Comparison of ENCODE assay signal across 8 cellular contexts in genomic region chr10:60114765-60115586, GRCh38.
DNase-seq lines count a peak whose midpoint lies in the region; ATAC-seq and TF ChIP-seq lines count a peak whose summit lies in the region.

No MANE protein-coding gene starts in this region.

- H3K9me3 ChIP-seq in NT2/D1 (ENCODE audit: insufficient read depth, low read length) = no peaks in the 10 kb centered on the region

- intact Hi-C loops in dorsolateral prefrontal cortex (cut with DNase I) = loop anchor here in 1 of 2 donors (5.0 kb wide), 1 partner anchor 82 kb away; no protein-coding TSS in a partner anchor

- no peaks in the 10 kb centered on the region for H3K9me3 Mint-ChIP-seq in memory B cell

- TF ChIP-seq CTCF in dorsolateral prefrontal cortex (IDR thresholded peaks at IDR 0.05 in 54 of 56, conservative IDR thresholded peaks at IDR 0.05 in 2 of 56; ENCODE audit: low read depth in 1 of 56, partially characterized antibody in 56 of 56) = peak in 54 of 56 donors; percentile 24 to 77 (median 55)

- H3K9ac ChIP-seq in NT2/D1 (ENCODE audit: insufficient read length, low read depth) = no peak overlapping the region

- H3K4me3 Mint-ChIP-seq in memory B cell = no peak overlapping the region

- H3K4me1 Mint-ChIP-seq in memory B cell = no peaks in the 10 kb centered on the region

- peaks cover 4% of the 10 kb centered on the region for H3K36me3 Mint-ChIP-seq in memory B cell

- H3K27me3 ChIP-seq in NT2/D1 (ENCODE audit: insufficient read depth, insufficient read length) (no peaks in the 10 kb centered on the region), dorsolateral prefrontal cortex (no peaks in the 10 kb centered on the region)

- no peak overlapping the region for H3K27ac Mint-ChIP-seq in memory B cell

- peak; percentile 40 for DNase-seq in AG08396 (ENCODE audit: low spot score)
- peak; percentile 50 for DNase-seq in NT2/D1 (ENCODE audit: low read depth, low spot score)
- DNase-seq in dorsolateral prefrontal cortex = no peak
- peak in 1 of 2 donors; percentile 26 for DNase-seq in memory B cell (ENCODE audit: low spot score in 2 of 2)
- DNase-seq in SHP77 (lab: John Stamatoyannopoulos, UW) = no peak
- DNase-seq in activated T-cell treated with anti-CD3 and anti-CD28 coated beads for 4 hours = no peak

- peak overlapping the region in 3 of 59 donors; percentile 6 to 28 (median 6) for H3K27ac ChIP-seq in dorsolateral prefrontal cortex

- H3K4me3 ChIP-seq in NT2/D1 (ENCODE audit: insufficient read length, low read depth) (no peak overlapping the region), dorsolateral prefrontal cortex (no peak overlapping the region)

- H3K27me3 Mint-ChIP-seq in memory B cell = no peaks in the 10 kb centered on the region

- H3K4me1 ChIP-seq in NT2/D1 (ENCODE audit: insufficient read depth, insufficient read length) = no peaks in the 10 kb centered on the region

- ATAC-seq in GM18511 (IDR thresholded peaks at IDR 0.05; ENCODE audit: unreplicated experiment) = peak; percentile 85
- peak; percentile 61 for ATAC-seq in HG03039 (IDR thresholded peaks at IDR 0.05; ENCODE audit: unreplicated experiment)
- ATAC-seq in memory B cell (ENCODE audit: low read depth) = peak; percentile 64

- H3K36me3 ChIP-seq in NT2/D1 (ENCODE audit: insufficient read depth, insufficient read length, low read length) = no peaks in the 10 kb centered on the region

Comparison
In these comparisons a context has a peak if more than half of its experiments do, and no peak if none do; other contexts are left out.
1. DNase-seq: peak in AG08396 (single experiment) and NT2/D1 (single experiment); none in dorsolateral prefrontal cortex (0 of 10), SHP77 (0 of 2) and activated T-cell treated with anti-CD3 and anti-CD28 coated beads for 4 hours (single experiment).
2. Peak in every context shown above with its lines, with median percentiles within 50 percentile points of each other: ATAC-seq.